8 cellular contexts compared by ENCODE assay signal in genomic region chr2:65056990-65057375, GRCh38. TPM values are rescaled to one million over a fixed set of nuclear protein-coding genes. Genes with fewer than 3 reads are reported as not detected.
DNase-seq lines count a peak whose midpoint lies in the region; ATAC-seq lines count a peak whose summit lies in the region.

No MANE protein-coding gene starts in this region.

- H3K27me3 ChIP-seq in SJSA1 (replicated peaks): no peaks in the 10 kb centered on the region

- in situ Hi-C loops in G401 (cut with HindIII; ENCODE audit: low sequenced_read_pairs): no loop called here

- ATAC-seq in GM18873 (IDR thresholded peaks at IDR 0.05; ENCODE audit: low FRiP score, unreplicated experiment) (no peak), left lobe of liver (no peak)

- no peak overlapping the region for H3K27ac ChIP-seq in SJSA1
- peak overlapping the region; percentile 22 for H3K27ac ChIP-seq in epithelial cell of prostate

- H3K36me3 ChIP-seq in SJSA1: peaks cover 4% of the 10 kb centered on the region

- 0 out of 2 replicates have a peak, but pooled peaks cover 3% of the 10 kb centered on the region for H3K9me3 ChIP-seq in SJSA1 (replicated peaks)

- peaks cover 14% of the 10 kb centered on the region for H3K4me1 ChIP-seq in SJSA1 (replicated peaks)

- peak overlapping the region; percentile 87 for H3K4me3 ChIP-seq in SJSA1

- DNase-seq in G401 (ENCODE audit: low spot score) (peak; percentile 36), SJSA1 (ENCODE audit: low read depth in 1 of 2, low spot score in 2 of 2) (peak in 1 of 2 experiments; percentile 31), epithelial cell of prostate (ENCODE audit: low read depth, low spot score) (no peak), pons (ENCODE audit: low spot score) (peak; percentile 36), left lobe of liver (ENCODE audit: low spot score) (no peak), D341Med (ENCODE audit: low spot score) (no peak)
- no peak for DNase-seq in activated CD4-positive, alpha-beta T cell treated with anti-CD3 and anti-CD28 coated beads for 1 hour

RNA-seq across cellular contexts. Expression of gene CEP68, which starts 0.8 kb away (rescaled TPM):
- 8.5 and 12.6 TPM in 2 replicates for total RNA-seq in G401 (2014; rRNA removed; shearing (Covaris generic))
- 5.1 and 6.3 TPM in 2 replicates for total RNA-seq in SJSA1 (2014; rRNA removed; shearing (Covaris generic))
- 2.2 TPM for total RNA-seq in left lobe of liver

Comparison
In these comparisons a context has a peak if more than half of its experiments do, and no peak if none do; other contexts are left out.
1. DNase-seq: peak in G401 (single experiment) and pons (single experiment); none in epithelial cell of prostate (single experiment), left lobe of liver (single experiment), D341Med (single experiment) and activated CD4-positive, alpha-beta T cell treated with anti-CD3 and anti-CD28 coated beads for 1 hour (single experiment).